2 cellular contexts compared by ENCODE assay signal in the genomic region with DNA sequence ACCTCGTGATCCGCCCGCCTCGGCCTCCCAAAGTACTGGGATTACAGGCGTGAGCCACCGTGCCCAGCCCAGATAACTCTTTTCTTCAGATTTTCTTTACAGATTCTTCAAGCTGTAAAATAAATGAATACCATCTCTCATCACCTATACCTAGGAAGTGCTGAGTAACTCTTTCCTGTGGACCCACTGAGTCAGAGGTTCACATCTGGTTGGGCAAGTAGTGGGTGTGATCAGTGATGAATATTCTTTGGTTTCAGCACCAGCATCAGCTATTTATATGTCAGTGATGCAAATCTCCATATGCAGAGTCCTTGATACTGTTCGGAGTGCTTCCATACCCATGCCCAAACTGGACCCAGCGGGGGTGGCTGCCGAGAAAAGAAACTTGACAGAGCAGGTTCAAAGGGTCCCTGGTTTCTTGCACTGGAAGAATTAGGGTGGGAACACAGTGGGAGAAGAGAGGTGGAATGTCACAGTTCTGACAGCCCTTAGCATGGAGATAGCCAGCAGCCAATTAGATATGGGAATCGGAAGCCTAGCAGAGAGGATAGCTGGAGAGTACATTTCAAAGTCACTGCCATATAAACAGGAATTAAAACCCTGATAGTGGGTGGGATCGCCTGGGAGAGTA.
TF ChIP-seq lines count a peak whose summit lies in the region.

No MANE protein-coding gene starts in this region.

TF ChIP-seq in SK-N-SH, 30 proteins besides CTCF, POLR2A, EP300 and RAD21 (continued from another document):
- TF ChIP-seq, protein P1, sequence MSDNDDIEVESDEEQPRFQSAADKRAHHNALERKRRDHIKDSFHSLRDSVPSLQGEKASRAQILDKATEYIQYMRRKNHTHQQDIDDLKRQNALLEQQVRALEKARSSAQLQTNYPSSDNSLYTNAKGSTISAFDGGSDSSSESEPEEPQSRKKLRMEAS (IDR thresholded peaks at IDR 0.05; ENCODE audit: low read depth): no peak
- TF ChIP-seq TAF1 (IDR thresholded peaks at IDR 0.05; ENCODE audit: borderline replicate concordance, low read depth, low read length): no peak
- no peak for TF ChIP-seq SMC3 (IDR thresholded peaks at IDR 0.05; ENCODE audit: low read depth, low read length)
- no peak for TF ChIP-seq NRF1 (IDR thresholded peaks at IDR 0.05; ENCODE audit: low read depth, low read length)
- TF ChIP-seq MEF2A (IDR thresholded peaks at IDR 0.05; ENCODE audit: borderline replicate concordance, low read depth): no peak
- no peak for TF ChIP-seq IRF3 (IDR thresholded peaks at IDR 0.05; ENCODE audit: low read depth, low read length)

TF ChIP-seq in SK-N-SH treated with all-trans-retinoic acid at 6 μM for 48 hours, 23 proteins besides CTCF, POLR2A, EP300 and RAD21 (continued from another document):
- TF ChIP-seq, protein P2, sequence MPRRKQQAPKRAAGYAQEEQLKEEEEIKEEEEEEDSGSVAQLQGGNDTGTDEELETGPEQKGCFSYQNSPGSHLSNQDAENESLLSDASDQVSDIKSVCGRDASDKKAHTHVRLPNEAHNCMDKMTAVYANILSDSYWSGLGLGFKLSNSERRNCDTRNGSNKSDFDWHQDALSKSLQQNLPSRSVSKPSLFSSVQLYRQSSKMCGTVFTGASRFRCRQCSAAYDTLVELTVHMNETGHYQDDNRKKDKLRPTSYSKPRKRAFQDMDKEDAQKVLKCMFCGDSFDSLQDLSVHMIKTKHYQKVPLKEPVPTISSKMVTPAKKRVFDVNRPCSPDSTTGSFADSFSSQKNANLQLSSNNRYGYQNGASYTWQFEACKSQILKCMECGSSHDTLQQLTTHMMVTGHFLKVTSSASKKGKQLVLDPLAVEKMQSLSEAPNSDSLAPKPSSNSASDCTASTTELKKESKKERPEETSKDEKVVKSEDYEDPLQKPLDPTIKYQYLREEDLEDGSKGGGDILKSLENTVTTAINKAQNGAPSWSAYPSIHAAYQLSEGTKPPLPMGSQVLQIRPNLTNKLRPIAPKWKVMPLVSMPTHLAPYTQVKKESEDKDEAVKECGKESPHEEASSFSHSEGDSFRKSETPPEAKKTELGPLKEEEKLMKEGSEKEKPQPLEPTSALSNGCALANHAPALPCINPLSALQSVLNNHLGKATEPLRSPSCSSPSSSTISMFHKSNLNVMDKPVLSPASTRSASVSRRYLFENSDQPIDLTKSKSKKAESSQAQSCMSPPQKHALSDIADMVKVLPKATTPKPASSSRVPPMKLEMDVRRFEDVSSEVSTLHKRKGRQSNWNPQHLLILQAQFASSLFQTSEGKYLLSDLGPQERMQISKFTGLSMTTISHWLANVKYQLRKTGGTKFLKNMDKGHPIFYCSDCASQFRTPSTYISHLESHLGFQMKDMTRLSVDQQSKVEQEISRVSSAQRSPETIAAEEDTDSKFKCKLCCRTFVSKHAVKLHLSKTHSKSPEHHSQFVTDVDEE (CRISPR knock-in tag; IDR thresholded peaks at IDR 0.05): no peak
- TF ChIP-seq ZNF8 (CRISPR knock-in tag; IDR thresholded peaks at IDR 0.05): no peak
- no peak for TF ChIP-seq ARNTL (CRISPR knock-in tag; IDR thresholded peaks at IDR 0.05; ENCODE audit: borderline replicate concordance, low read depth)
- TF ChIP-seq ISL1 (CRISPR knock-in tag; IDR thresholded peaks at IDR 0.05): no peak
- TF ChIP-seq TCF4 (CRISPR knock-in tag; IDR thresholded peaks at IDR 0.05; ENCODE audit: borderline replicate concordance): no peak
